In genomic region chr1:211088156-211088555, GRCh38 we compare ENCODE assay signal across 21 cellular contexts. TPM values are rescaled to one million over a fixed set of nuclear protein-coding genes. Genes with fewer than 3 reads are reported as not detected.
DNase-seq lines count a peak whose midpoint lies in the region; ATAC-seq, FAIRE-seq and TF ChIP-seq lines count a peak whose summit lies in the region.
"Had no signal": no experiment of that assay in that cellular context is flagged by ENCODE, and none has a peak within 500 bp of the region (broad histone marks: within the 10 kb centered on the region; RNA-seq: fewer than 3 reads in every experiment).

No MANE protein-coding gene starts in this region.

- H3K9me3 ChIP-seq in tibial nerve: no peaks in the 10 kb centered on the region
- H3K9me3 ChIP-seq: A549; BLaER1 treated with 17β-estradiol and CSF1 and Interleukin-3, amounts not matched to agents 10 nM and 100 nM; Caco-2 had no signal

- DNase-seq in G401 (ENCODE audit: low spot score) (peak; percentile 69), cerebellar cortex (ENCODE audit: low spot score) (peak; percentile 61), pons (ENCODE audit: low spot score) (peak; percentile 8), sciatic nerve (ENCODE audit: low spot score) (no peak), NCI-H2107 (lab: John Stamatoyannopoulos, UW) (no peak), tibial nerve (ENCODE audit: low spot score in 2 of 2) (no peak)
- DNase-seq: AML-193; Caco-2; Calu3; CD4-positive, alpha-beta T cell; CD8-positive, alpha-beta T cell; GDM1 had no signal

- TF ChIP-seq CTCF in tibial nerve (IDR thresholded peaks at IDR 0.05): no peak

- intact Hi-C loops in sciatic nerve (cut with DNase I): no loop called here

- peak; percentile 79 for FAIRE-seq in islet of Langerhans (lab: Jason Lieb, UNC)
- FAIRE-seq: A549, GM12892, GM18507 had no signal

- TF ChIP-seq EP300 in tibial nerve (IDR thresholded peaks at IDR 0.05): no peak

- H3K4me3 ChIP-seq in tibial nerve: no peak overlapping the region
- H3K4me3 ChIP-seq: A549; BLaER1 treated with 17β-estradiol and CSF1 and Interleukin-3, amounts not matched to agents 10 nM and 100 nM; GM12878 had no signal

- no peak for ATAC-seq in sciatic nerve
- ATAC-seq: A549; CD8-positive, alpha-beta T cell; GM12878 had no signal

- TF ChIP-seq POLR2A in tibial nerve (IDR thresholded peaks at IDR 0.05): no peak

- in situ Hi-C loops in G401 (cut with HindIII; ENCODE audit: low sequenced_read_pairs): no loop called here

- no peaks in the 10 kb centered on the region for H3K27me3 ChIP-seq in tibial nerve
- H3K27me3 ChIP-seq: BLaER1 treated with 17β-estradiol and CSF1 and Interleukin-3, amounts not matched to agents 10 nM and 100 nM had no signal

- WGBS in tibial nerve, 2 donors: 78 to 87% methylated on average over 1 of the region's 1 CpG

- H3K4me1 ChIP-seq in tibial nerve: no peaks in the 10 kb centered on the region
- H3K4me1 ChIP-seq: A549; BLaER1 treated with 17β-estradiol and CSF1 and Interleukin-3, amounts not matched to agents 10 nM and 100 nM; Caco-2 had no signal

- no peaks in the 10 kb centered on the region for H3K36me3 ChIP-seq in tibial nerve
- H3K36me3 ChIP-seq: BLaER1 treated with 17β-estradiol and CSF1 and Interleukin-3, amounts not matched to agents 10 nM and 100 nM had no signal

- H3K27ac ChIP-seq in tibial nerve: no peak overlapping the region
- H3K27ac ChIP-seq: 22Rv1; A549; BLaER1 treated with 17β-estradiol and CSF1 and Interleukin-3, amounts not matched to agents 10 nM and 100 nM; C4-2B had no signal

RNA-seq across cellular contexts. Expression of gene KCNH1, which starts 45.8 kb away (rescaled TPM):
- 0.14 and 2.0 TPM in 2 replicates for total RNA-seq in G401 (2014; rRNA removed; shearing (Covaris generic))
- total RNA-seq in sciatic nerve (3.2 TPM), tibial nerve (10 to 100 TPM in 1 of 4 donors, 1 to 10 TPM in 3; 1.9 to 10.0 (median 3.6) TPM)
- total RNA-seq: B cell; Caco-2; Calu3; CD4-positive, alpha-beta T cell; CD8-positive, alpha-beta T cell; GM12878 had no signal

Comparison
In these comparisons a context has a peak if more than half of its experiments do, and no peak if none do; other contexts are left out.
1. DNase-seq: peak in G401 (single experiment), cerebellar cortex (single experiment) and pons (single experiment); none in sciatic nerve (single experiment), NCI-H2107 (single experiment) and tibial nerve (0 of 2).